Comparison of ENCODE assay signal across 8 cellular contexts in genomic region chr7:5420841-5421625, GRCh38. TPM values are rescaled to one million over a fixed set of nuclear protein-coding genes. Genes with fewer than 3 reads are reported as not detected.
DNase-seq lines count a peak whose midpoint lies in the region; ATAC-seq and TF ChIP-seq lines count a peak whose summit lies in the region.

No MANE protein-coding gene starts in this region.

- no peak for TF ChIP-seq POLR2A in tibial nerve (IDR thresholded peaks at IDR 0.05)

- H3K9me3 ChIP-seq in lung (ENCODE audit: control insufficient read depth in 2 of 2, insufficient read depth in 1 of 2, low read length in 1 of 2) (no peaks in the 10 kb centered on the region), tibial nerve (no peaks in the 10 kb centered on the region)

- DNase-seq in COLO668 (lab: John Stamatoyannopoulos, UW; ENCODE audit: unreplicated experiment): peak; percentile 72
- DNase-seq in M059J (ENCODE audit: low read depth): peak; percentile 27
- peak in 6 of 61 donors; percentile 29 to 63 (median 50) for DNase-seq in caudate nucleus (lab: John Stamatoyannopoulos, UW)
- DNase-seq in lung (ENCODE audit: low spot score): peak; percentile 33
- DNase-seq in tibial nerve (ENCODE audit: low spot score in 2 of 2): no peak
- DNase-seq in NCI-H2107 (lab: John Stamatoyannopoulos, UW): no peak

- TF ChIP-seq EP300 in tibial nerve (IDR thresholded peaks at IDR 0.05): peak in 1 of 2 donors; percentile 29

- no peak for ATAC-seq in lung (ENCODE audit: insufficient read depth, low FRiP score)
- ATAC-seq in GM19397 (IDR thresholded peaks at IDR 0.05; ENCODE audit: unreplicated experiment): no peak
- no peak for ATAC-seq in GM19452 (IDR thresholded peaks at IDR 0.05; ENCODE audit: unreplicated experiment)

- H3K4me3 ChIP-seq in lung: peak overlapping the region; percentile 77
- H3K4me3 ChIP-seq in tibial nerve: peak overlapping the region; percentile 81 to 97 (median 90)

- H3K36me3 ChIP-seq in lung (ENCODE audit: control insufficient read depth in 2 of 2, insufficient read depth in 2 of 2, low read length in 2 of 2) (no peaks in the 10 kb centered on the region), tibial nerve (peaks cover 0 to 7% (median 0%) of the 10 kb centered on the region in 3 donors)

- H3K27me3 ChIP-seq in lung (ENCODE audit: control insufficient read depth, insufficient read depth) (no peaks in the 10 kb centered on the region), tibial nerve (no peaks in the 10 kb centered on the region)

- TF ChIP-seq CTCF in lung (IDR thresholded peaks at IDR 0.05; ENCODE audit: control extremely low read depth, extremely low read depth): no peak
- no peak for TF ChIP-seq CTCF in tibial nerve (IDR thresholded peaks at IDR 0.05)

- H3K4me1 ChIP-seq in lung (ENCODE audit: control insufficient read depth in 2 of 2, insufficient read depth in 2 of 2, low read length in 2 of 2) (no peaks in the 10 kb centered on the region), tibial nerve (peaks cover 3 to 31% (median 22%) of the 10 kb centered on the region in 4 donors)

- WGBS in lung, 2 donors: 0% methylated on average over 70 to 93 of the region's 93 CpGs
- 1% methylated on average over 33 to 58 of the region's 93 CpGs for WGBS in tibial nerve, 2 donors

- H3K27ac ChIP-seq in caudate nucleus (ENCODE audit: low read depth, low read length): peak overlapping the region; percentile 93
- peak overlapping the region; percentile 73 to 99 for H3K27ac ChIP-seq in lung (ENCODE audit: low read depth in 1 of 2, low read length in 1 of 2)
- peak overlapping the region; percentile 98 to 100 (median 99) for H3K27ac ChIP-seq in tibial nerve

RNA-seq across cellular contexts. Expression of gene TNRC18, which starts 2.6 kb away (rescaled TPM):
- 10.9 and 21.3 TPM in 2 replicates for total RNA-seq in M059J (2014; rRNA removed; shearing (Covaris generic))
- total RNA-seq in lung (100 to 1,000 TPM; 115 to 117 TPM), tibial nerve (100 to 1,000 TPM in 3 of 4 donors, 10 to 100 TPM in 1; 76.9 to 241 (median 147) TPM)
- 10 to 100 TPM; 33.4 to 53.4 TPM for polyA plus RNA-seq in lung

Comparison
In these comparisons a context has a peak if more than half of its experiments do, and no peak if none do; other contexts are left out.
1. DNase-seq: peak in COLO668 (single experiment), M059J (single experiment) and lung (single experiment); none in tibial nerve (0 of 2) and NCI-H2107 (single experiment).
2. Peak in every context shown above with its lines, with median percentiles within 50 percentile points of each other: H3K27ac ChIP-seq.